In the genomic region with DNA sequence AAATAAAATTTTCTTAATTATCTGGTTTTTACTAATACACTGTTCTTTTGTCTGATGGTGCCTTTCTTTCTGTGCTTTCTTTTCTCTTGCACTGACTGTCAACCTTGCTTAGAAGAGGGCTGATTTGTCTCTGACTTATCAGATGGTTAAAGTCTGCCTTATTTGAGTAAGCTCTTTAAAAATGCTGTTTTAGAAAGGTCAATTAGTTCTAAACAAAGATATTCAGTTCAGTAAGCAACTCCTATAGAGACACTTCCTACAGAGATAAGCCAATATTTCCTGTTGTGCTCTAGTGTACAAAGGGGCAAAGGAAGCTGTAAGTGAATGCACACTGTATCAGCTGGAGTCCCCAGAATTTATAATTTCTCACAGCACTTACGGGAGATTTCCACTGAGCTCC, we compare ENCODE assay signal across 1 cellular context.
TF ChIP-seq lines count a peak whose summit lies in the region.

No MANE protein-coding gene starts in this region.

TF ChIP-seq in HepG2, 621 proteins besides CTCF, POLR2A, EP300 and RAD21 (continued from another document and continues in another):
- TF ChIP-seq, protein P1, sequence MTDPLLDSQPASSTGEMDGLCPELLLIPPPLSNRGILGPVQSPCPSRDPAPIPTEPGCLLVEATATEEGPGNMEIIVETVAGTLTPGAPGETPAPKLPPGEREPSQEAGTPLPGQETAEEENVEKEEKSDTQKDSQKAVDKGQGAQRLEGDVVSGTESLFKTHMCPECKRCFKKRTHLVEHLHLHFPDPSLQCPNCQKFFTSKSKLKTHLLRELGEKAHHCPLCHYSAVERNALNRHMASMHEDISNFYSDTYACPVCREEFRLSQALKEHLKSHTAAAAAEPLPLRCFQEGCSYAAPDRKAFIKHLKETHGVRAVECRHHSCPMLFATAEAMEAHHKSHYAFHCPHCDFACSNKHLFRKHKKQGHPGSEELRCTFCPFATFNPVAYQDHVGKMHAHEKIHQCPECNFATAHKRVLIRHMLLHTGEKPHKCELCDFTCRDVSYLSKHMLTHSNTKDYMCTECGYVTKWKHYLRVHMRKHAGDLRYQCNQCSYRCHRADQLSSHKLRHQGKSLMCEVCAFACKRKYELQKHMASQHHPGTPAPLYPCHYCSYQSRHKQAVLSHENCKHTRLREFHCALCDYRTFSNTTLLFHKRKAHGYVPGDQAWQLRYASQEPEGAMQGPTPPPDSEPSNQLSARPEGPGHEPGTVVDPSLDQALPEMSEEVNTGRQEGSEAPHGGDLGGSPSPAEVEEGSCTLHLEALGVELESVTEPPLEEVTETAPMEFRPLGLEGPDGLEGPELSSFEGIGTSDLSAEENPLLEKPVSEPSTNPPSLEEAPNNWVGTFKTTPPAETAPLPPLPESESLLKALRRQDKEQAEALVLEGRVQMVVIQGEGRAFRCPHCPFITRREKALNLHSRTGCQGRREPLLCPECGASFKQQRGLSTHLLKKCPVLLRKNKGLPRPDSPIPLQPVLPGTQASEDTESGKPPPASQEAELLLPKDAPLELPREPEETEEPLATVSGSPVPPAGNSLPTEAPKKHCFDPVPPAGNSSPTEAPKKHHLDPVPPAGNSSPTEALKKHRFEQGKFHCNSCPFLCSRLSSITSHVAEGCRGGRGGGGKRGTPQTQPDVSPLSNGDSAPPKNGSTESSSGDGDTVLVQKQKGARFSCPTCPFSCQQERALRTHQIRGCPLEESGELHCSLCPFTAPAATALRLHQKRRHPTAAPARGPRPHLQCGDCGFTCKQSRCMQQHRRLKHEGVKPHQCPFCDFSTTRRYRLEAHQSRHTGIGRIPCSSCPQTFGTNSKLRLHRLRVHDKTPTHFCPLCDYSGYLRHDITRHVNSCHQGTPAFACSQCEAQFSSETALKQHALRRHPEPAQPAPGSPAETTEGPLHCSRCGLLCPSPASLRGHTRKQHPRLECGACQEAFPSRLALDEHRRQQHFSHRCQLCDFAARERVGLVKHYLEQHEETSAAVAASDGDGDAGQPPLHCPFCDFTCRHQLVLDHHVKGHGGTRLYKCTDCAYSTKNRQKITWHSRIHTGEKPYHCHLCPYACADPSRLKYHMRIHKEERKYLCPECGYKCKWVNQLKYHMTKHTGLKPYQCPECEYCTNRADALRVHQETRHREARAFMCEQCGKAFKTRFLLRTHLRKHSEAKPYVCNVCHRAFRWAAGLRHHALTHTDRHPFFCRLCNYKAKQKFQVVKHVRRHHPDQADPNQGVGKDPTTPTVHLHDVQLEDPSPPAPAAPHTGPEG (CRISPR knock-in tag; IDR thresholded peaks at IDR 0.05) = no peak
- TF ChIP-seq NRL (CRISPR knock-in tag; IDR thresholded peaks at IDR 0.05; ENCODE audit: borderline replicate concordance) (no peak), ZNF317 (CRISPR knock-in tag; IDR thresholded peaks at IDR 0.05) (no peak), SMAD9 (CRISPR knock-in tag; IDR thresholded peaks at IDR 0.05) (no peak), ZNF224 (CRISPR knock-in tag; IDR thresholded peaks at IDR 0.05) (no peak), RFXAP (CRISPR knock-in tag; IDR thresholded peaks at IDR 0.05; ENCODE audit: borderline replicate concordance) (no peak), REPIN1 (CRISPR knock-in tag; IDR thresholded peaks at IDR 0.05; ENCODE audit: borderline replicate concordance, low read depth) (no peak), GATAD2A (CRISPR knock-in tag; IDR thresholded peaks at IDR 0.05) (no peak; the same call in 1 of the 2 replicates), NCOA2 (CRISPR knock-in tag; IDR thresholded peaks at IDR 0.05) (peak; percentile 37; the same call in 1 of the 2 replicates), TCF7 (IDR thresholded peaks at IDR 0.05; ENCODE audit: low read depth) (no peak), ZNF660 (CRISPR knock-in tag; IDR thresholded peaks at IDR 0.05; ENCODE audit: borderline replicate concordance, low read depth) (no peak), SMAD3 (CRISPR knock-in tag; IDR thresholded peaks at IDR 0.05) (no peak), RAD51 (IDR thresholded peaks at IDR 0.05; ENCODE audit: borderline replicate concordance) (no peak), ADNP (CRISPR knock-in tag; IDR thresholded peaks at IDR 0.05) (no peak), ZNF841 (CRISPR knock-in tag; IDR thresholded peaks at IDR 0.05; ENCODE audit: borderline replicate concordance) (no peak), NFKBIZ (CRISPR knock-in tag; IDR thresholded peaks at IDR 0.05) (no peak), PCBP2 (optimal IDR thresholded peaks at IDR 0.05; ENCODE audit: low read depth, low read length, poor library complexity, severe bottlenecking) (no peak), RXRA (CRISPR knock-in tag; IDR thresholded peaks at IDR 0.05) (no peak), FOXA1 (IDR thresholded peaks at IDR 0.05) (no peak), FOXA1 (CRISPR knock-in tag; IDR thresholded peaks at IDR 0.05) (0 out of 2 replicates have a peak, but pooled peaks have one; percentile 30), TAF1 (CRISPR knock-in tag; IDR thresholded peaks at IDR 0.05) (no peak), ATF7 (IDR thresholded peaks at IDR 0.05) (no peak), ATF7 (CRISPR knock-in tag; IDR thresholded peaks at IDR 0.05) (no peak), ZNF225 (CRISPR knock-in tag; IDR thresholded peaks at IDR 0.05) (no peak), SUZ12 (IDR thresholded peaks at IDR 0.05; ENCODE audit: low read depth, low read length) (no peak), EED (CRISPR knock-in tag; IDR thresholded peaks at IDR 0.05) (no peak), ZSCAN9 (CRISPR knock-in tag; IDR thresholded peaks at IDR 0.05; ENCODE audit: borderline replicate concordance) (no peak), FOXP1 (IDR thresholded peaks at IDR 0.05) (no peak), FOXP1 (CRISPR knock-in tag; IDR thresholded peaks at IDR 0.05) (peak; percentile 72; the same call in 1 of the 2 replicates), CHD2 (IDR thresholded peaks at IDR 0.05; ENCODE audit: low read depth, low read length) (no peak), THAP11 (CRISPR knock-in tag; IDR thresholded peaks at IDR 0.05) (no peak), POLR2AphosphoS5 (IDR thresholded peaks at IDR 0.05; ENCODE audit: low read depth, low read length) (no peak)
- TF ChIP-seq, protein P2, sequence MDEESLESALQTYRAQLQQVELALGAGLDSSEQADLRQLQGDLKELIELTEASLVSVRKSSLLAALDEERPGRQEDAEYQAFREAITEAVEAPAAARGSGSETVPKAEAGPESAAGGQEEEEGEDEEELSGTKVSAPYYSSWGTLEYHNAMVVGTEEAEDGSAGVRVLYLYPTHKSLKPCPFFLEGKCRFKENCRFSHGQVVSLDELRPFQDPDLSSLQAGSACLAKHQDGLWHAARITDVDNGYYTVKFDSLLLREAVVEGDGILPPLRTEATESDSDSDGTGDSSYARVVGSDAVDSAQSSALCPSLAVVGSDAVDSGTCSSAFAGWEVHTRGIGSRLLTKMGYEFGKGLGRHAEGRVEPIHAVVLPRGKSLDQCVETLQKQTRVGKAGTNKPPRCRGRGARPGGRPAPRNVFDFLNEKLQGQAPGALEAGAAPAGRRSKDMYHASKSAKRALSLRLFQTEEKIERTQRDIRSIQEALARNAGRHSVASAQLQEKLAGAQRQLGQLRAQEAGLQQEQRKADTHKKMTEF (CRISPR knock-in tag; IDR thresholded peaks at IDR 0.05) = 0 out of 2 replicates have a peak, but pooled peaks have one; percentile 23
- TF ChIP-seq, protein P3, sequence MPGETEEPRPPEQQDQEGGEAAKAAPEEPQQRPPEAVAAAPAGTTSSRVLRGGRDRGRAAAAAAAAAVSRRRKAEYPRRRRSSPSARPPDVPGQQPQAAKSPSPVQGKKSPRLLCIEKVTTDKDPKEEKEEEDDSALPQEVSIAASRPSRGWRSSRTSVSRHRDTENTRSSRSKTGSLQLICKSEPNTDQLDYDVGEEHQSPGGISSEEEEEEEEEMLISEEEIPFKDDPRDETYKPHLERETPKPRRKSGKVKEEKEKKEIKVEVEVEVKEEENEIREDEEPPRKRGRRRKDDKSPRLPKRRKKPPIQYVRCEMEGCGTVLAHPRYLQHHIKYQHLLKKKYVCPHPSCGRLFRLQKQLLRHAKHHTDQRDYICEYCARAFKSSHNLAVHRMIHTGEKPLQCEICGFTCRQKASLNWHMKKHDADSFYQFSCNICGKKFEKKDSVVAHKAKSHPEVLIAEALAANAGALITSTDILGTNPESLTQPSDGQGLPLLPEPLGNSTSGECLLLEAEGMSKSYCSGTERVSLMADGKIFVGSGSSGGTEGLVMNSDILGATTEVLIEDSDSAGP (CRISPR knock-in tag; IDR thresholded peaks at IDR 0.05; ENCODE audit: borderline replicate concordance) = no peak
- TF ChIP-seq, protein P4, sequence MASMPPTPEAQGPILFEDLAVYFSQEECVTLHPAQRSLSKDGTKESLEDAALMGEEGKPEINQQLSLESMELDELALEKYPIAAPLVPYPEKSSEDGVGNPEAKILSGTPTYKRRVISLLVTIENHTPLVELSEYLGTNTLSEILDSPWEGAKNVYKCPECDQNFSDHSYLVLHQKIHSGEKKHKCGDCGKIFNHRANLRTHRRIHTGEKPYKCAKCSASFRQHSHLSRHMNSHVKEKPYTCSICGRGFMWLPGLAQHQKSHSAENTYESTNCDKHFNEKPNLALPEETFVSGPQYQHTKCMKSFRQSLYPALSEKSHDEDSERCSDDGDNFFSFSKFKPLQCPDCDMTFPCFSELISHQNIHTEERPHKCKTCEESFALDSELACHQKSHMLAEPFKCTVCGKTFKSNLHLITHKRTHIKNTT (CRISPR knock-in tag; IDR thresholded peaks at IDR 0.05) = no peak
- TF ChIP-seq, protein P5, sequence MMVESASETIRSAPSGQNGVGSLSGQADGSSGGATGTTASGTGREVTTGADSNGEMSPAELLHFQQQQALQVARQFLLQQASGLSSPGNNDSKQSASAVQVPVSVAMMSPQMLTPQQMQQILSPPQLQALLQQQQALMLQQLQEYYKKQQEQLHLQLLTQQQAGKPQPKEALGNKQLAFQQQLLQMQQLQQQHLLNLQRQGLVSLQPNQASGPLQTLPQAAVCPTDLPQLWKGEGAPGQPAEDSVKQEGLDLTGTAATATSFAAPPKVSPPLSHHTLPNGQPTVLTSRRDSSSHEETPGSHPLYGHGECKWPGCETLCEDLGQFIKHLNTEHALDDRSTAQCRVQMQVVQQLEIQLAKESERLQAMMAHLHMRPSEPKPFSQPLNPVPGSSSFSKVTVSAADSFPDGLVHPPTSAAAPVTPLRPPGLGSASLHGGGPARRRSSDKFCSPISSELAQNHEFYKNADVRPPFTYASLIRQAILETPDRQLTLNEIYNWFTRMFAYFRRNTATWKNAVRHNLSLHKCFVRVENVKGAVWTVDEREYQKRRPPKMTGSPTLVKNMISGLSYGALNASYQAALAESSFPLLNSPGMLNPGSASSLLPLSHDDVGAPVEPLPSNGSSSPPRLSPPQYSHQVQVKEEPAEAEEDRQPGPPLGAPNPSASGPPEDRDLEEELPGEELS (CRISPR knock-in tag; IDR thresholded peaks at IDR 0.05) = peak; percentile 68
- TF ChIP-seq, protein P6, sequence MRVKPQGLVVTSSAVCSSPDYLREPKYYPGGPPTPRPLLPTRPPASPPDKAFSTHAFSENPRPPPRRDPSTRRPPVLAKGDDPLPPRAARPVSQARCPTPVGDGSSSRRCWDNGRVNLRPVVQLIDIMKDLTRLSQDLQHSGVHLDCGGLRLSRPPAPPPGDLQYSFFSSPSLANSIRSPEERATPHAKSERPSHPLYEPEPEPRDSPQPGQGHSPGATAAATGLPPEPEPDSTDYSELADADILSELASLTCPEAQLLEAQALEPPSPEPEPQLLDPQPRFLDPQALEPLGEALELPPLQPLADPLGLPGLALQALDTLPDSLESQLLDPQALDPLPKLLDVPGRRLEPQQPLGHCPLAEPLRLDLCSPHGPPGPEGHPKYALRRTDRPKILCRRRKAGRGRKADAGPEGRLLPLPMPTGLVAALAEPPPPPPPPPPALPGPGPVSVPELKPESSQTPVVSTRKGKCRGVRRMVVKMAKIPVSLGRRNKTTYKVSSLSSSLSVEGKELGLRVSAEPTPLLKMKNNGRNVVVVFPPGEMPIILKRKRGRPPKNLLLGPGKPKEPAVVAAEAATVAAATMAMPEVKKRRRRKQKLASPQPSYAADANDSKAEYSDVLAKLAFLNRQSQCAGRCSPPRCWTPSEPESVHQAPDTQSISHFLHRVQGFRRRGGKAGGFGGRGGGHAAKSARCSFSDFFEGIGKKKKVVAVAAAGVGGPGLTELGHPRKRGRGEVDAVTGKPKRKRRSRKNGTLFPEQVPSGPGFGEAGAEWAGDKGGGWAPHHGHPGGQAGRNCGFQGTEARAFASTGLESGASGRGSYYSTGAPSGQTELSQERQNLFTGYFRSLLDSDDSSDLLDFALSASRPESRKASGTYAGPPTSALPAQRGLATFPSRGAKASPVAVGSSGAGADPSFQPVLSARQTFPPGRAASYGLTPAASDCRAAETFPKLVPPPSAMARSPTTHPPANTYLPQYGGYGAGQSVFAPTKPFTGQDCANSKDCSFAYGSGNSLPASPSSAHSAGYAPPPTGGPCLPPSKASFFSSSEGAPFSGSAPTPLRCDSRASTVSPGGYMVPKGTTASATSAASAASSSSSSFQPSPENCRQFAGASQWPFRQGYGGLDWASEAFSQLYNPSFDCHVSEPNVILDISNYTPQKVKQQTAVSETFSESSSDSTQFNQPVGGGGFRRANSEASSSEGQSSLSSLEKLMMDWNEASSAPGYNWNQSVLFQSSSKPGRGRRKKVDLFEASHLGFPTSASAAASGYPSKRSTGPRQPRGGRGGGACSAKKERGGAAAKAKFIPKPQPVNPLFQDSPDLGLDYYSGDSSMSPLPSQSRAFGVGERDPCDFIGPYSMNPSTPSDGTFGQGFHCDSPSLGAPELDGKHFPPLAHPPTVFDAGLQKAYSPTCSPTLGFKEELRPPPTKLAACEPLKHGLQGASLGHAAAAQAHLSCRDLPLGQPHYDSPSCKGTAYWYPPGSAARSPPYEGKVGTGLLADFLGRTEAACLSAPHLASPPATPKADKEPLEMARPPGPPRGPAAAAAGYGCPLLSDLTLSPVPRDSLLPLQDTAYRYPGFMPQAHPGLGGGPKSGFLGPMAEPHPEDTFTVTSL (CRISPR knock-in tag; IDR thresholded peaks at IDR 0.05; ENCODE audit: borderline replicate concordance) = peak; percentile 51; the same call in 1 of the 2 replicates
- TF ChIP-seq, protein P7, sequence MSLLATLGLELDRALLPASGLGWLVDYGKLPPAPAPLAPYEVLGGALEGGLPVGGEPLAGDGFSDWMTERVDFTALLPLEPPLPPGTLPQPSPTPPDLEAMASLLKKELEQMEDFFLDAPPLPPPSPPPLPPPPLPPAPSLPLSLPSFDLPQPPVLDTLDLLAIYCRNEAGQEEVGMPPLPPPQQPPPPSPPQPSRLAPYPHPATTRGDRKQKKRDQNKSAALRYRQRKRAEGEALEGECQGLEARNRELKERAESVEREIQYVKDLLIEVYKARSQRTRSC (CRISPR knock-in tag; IDR thresholded peaks at IDR 0.05; ENCODE audit: low read depth) = no peak
